Comparison of ENCODE assay signal across 2 cellular contexts in the genomic region with DNA sequence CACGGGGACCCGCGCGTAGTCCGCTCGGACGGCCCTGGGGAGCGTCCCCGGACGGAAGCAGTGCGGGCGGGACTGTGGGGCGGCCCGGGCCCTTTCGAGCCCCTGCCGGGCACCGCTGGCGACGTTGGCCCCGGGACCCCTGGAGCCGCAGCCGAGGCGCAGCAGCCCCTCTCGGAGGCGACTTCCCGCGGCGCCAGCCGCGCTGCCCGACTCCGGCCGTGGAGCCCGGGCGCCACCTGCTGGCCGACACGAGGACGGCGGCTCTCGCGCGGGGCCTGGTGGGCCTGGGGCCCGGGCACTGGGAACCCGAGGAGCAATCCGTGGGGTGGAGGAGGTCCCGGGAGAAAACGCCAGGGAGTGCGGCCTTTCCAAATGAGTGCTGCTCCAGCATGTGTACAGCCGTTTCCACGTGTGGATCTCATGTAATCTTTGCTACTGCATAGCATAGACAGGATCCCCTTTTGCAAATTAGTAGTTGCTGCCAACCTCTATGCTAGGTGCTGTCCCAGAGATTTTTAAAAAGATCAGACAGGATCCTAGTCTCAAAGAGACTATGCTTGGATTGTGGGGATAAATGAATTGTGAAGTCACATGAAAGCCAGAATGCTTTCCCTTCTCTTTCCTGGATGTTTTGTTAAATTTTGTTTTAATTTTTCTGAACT.
A peak's percentile ranks its signal among the peaks of the same experiment; 100 is the strongest.
TF ChIP-seq lines count a peak whose summit lies in the region.

No MANE protein-coding gene starts in this region.

TF ChIP-seq in HEK293, 187 proteins besides CTCF, POLR2A, EP300 and RAD21 (continued from another document):
- TF ChIP-seq IKZF3 (tag by site-specific recombination; IDR thresholded peaks at IDR 0.05) (peak; percentile 51; the same call in 1 of the 2 replicates), GLIS1 (tag by site-specific recombination; IDR thresholded peaks at IDR 0.05) (peak; percentile 19; the same call in 1 of the 2 replicates), ZNF707 (tag by site-specific recombination; IDR thresholded peaks at IDR 0.05) (no peak), HOXC10 (CRISPR knock-in tag; IDR thresholded peaks at IDR 0.05) (no peak), KLF10 (tag by site-specific recombination; IDR thresholded peaks at IDR 0.05) (no peak), KLF7 (tag by site-specific recombination; IDR thresholded peaks at IDR 0.05; ENCODE audit: borderline replicate concordance) (no peak), ZNF654 (tag by site-specific recombination; IDR thresholded peaks at IDR 0.05; ENCODE audit: low read depth) (peak; percentile 20), ZNF544 (tag by site-specific recombination; IDR thresholded peaks at IDR 0.05) (no peak), ZNF48 (tag by site-specific recombination; IDR thresholded peaks at IDR 0.05) (no peak), MEIS1 (CRISPR knock-in tag; IDR thresholded peaks at IDR 0.05; ENCODE audit: borderline replicate concordance) (peak; percentile 3; the same call in 1 of the 2 replicates), ZXDB (tag by site-specific recombination; IDR thresholded peaks at IDR 0.05) (no peak), ZNF16 (tag by site-specific recombination; IDR thresholded peaks at IDR 0.05; ENCODE audit: low read depth) (no peak), ZBTB20 (tag by site-specific recombination; IDR thresholded peaks at IDR 0.05) (peak; percentile 44), REPIN1 (tag by site-specific recombination; IDR thresholded peaks at IDR 0.05; ENCODE audit: low read depth) (no peak), ZBTB8A (tag by site-specific recombination; IDR thresholded peaks at IDR 0.05) (peak; percentile 8; the same call in 1 of the 2 replicates), ZSCAN30 (tag by site-specific recombination; IDR thresholded peaks at IDR 0.05) (peak; percentile 74), ZNF133 (tag by site-specific recombination; IDR thresholded peaks at IDR 0.05) (no peak), RBAK (tag by site-specific recombination; IDR thresholded peaks at IDR 0.05) (no peak), SALL2 (tag by site-specific recombination; IDR thresholded peaks at IDR 0.05; ENCODE audit: borderline replicate concordance) (no peak), ZNF561 (tag by site-specific recombination; IDR thresholded peaks at IDR 0.05; ENCODE audit: borderline replicate concordance) (0 out of 2 replicates have a peak, but pooled peaks have one; percentile 49)
- TF ChIP-seq, protein P1, sequence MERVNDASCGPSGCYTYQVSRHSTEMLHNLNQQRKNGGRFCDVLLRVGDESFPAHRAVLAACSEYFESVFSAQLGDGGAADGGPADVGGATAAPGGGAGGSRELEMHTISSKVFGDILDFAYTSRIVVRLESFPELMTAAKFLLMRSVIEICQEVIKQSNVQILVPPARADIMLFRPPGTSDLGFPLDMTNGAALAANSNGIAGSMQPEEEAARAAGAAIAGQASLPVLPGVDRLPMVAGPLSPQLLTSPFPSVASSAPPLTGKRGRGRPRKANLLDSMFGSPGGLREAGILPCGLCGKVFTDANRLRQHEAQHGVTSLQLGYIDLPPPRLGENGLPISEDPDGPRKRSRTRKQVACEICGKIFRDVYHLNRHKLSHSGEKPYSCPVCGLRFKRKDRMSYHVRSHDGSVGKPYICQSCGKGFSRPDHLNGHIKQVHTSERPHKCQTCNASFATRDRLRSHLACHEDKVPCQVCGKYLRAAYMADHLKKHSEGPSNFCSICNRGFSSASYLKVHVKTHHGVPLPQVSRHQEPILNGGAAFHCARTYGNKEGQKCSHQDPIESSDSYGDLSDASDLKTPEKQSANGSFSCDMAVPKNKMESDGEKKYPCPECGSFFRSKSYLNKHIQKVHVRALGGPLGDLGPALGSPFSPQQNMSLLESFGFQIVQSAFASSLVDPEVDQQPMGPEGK (tag by site-specific recombination; IDR thresholded peaks at IDR 0.05) = no peak
- TF ChIP-seq, protein P2, sequence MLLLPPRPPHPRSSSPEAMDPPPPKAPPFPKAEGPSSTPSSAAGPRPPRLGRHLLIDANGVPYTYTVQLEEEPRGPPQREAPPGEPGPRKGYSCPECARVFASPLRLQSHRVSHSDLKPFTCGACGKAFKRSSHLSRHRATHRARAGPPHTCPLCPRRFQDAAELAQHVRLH (tag by site-specific recombination; IDR thresholded peaks at IDR 0.05) = no peak

TF ChIP-seq in HepG2, 621 proteins besides CTCF, POLR2A, EP300 and RAD21 (continued from another document and continues in another):
- TF ChIP-seq TAF15 (IDR thresholded peaks at IDR 0.05; ENCODE audit: low read depth, low read length, poor library complexity, severe bottlenecking) (no peak), ZNF292 (CRISPR knock-in tag; IDR thresholded peaks at IDR 0.05; ENCODE audit: borderline replicate concordance, low read depth) (no peak), ZNF530 (CRISPR knock-in tag; IDR thresholded peaks at IDR 0.05; ENCODE audit: low read depth) (no peak), ZNF367 (CRISPR knock-in tag; IDR thresholded peaks at IDR 0.05; ENCODE audit: borderline replicate concordance) (no peak; the same call in 1 of the 2 replicates), ZNF572 (CRISPR knock-in tag; IDR thresholded peaks at IDR 0.05) (no peak), STAT5B (CRISPR knock-in tag; IDR thresholded peaks at IDR 0.05) (no peak), ISL2 (CRISPR knock-in tag; IDR thresholded peaks at IDR 0.05) (no peak), THYN1 (CRISPR knock-in tag; IDR thresholded peaks at IDR 0.05; ENCODE audit: borderline replicate concordance, low read depth) (no peak), LCORL (IDR thresholded peaks at IDR 0.05) (no peak), LCORL (CRISPR knock-in tag; IDR thresholded peaks at IDR 0.05) (no peak; the same call in 1 of the 2 replicates), ZNF670 (CRISPR knock-in tag; IDR thresholded peaks at IDR 0.05; ENCODE audit: borderline replicate concordance) (no peak; the same call in 1 of the 2 replicates), PLRG1 (conservative IDR thresholded peaks at IDR 0.05) (no peak), ELF3 (CRISPR knock-in tag; IDR thresholded peaks at IDR 0.05) (peak; percentile 51; the same call in 1 of the 2 replicates), ADNP (CRISPR knock-in tag; IDR thresholded peaks at IDR 0.05) (no peak), RXRB (CRISPR knock-in tag; IDR thresholded peaks at IDR 0.05; ENCODE audit: borderline replicate concordance) (no peak), MTA3 (CRISPR knock-in tag; IDR thresholded peaks at IDR 0.05) (no peak), RFX3 (CRISPR knock-in tag; IDR thresholded peaks at IDR 0.05) (no peak), TOE1 (CRISPR knock-in tag; IDR thresholded peaks at IDR 0.05) (0 out of 2 replicates have a peak, but pooled peaks have one; percentile 34), ZNF264 (CRISPR knock-in tag; IDR thresholded peaks at IDR 0.05) (no peak), ERF (CRISPR knock-in tag; IDR thresholded peaks at IDR 0.05) (no peak), FOXO1 (CRISPR knock-in tag; IDR thresholded peaks at IDR 0.05) (peak; percentile 50), ATAD3A (CRISPR knock-in tag; IDR thresholded peaks at IDR 0.05) (no peak), ZSCAN31 (CRISPR knock-in tag; IDR thresholded peaks at IDR 0.05; ENCODE audit: low read depth) (0 out of 2 replicates have a peak, but pooled peaks have one; percentile 48), NR2F2 (IDR thresholded peaks at IDR 0.05; ENCODE audit: borderline replicate concordance, low read depth) (peak; percentile 12; the same call in 1 of the 2 replicates), ZNF768 (CRISPR knock-in tag; IDR thresholded peaks at IDR 0.05) (peak; percentile 44; the same call in 1 of the 2 replicates), GZF1 (CRISPR knock-in tag; IDR thresholded peaks at IDR 0.05) (no peak), MTF2 (CRISPR knock-in tag; IDR thresholded peaks at IDR 0.05; ENCODE audit: borderline replicate concordance) (no peak), SUZ12 (IDR thresholded peaks at IDR 0.05; ENCODE audit: low read depth, low read length) (no peak), BRCA1 (CRISPR knock-in tag; IDR thresholded peaks at IDR 0.05) (no peak), PCBP2 (optimal IDR thresholded peaks at IDR 0.05; ENCODE audit: low read depth, low read length, poor library complexity, severe bottlenecking) (no peak)
- TF ChIP-seq, protein P3, sequence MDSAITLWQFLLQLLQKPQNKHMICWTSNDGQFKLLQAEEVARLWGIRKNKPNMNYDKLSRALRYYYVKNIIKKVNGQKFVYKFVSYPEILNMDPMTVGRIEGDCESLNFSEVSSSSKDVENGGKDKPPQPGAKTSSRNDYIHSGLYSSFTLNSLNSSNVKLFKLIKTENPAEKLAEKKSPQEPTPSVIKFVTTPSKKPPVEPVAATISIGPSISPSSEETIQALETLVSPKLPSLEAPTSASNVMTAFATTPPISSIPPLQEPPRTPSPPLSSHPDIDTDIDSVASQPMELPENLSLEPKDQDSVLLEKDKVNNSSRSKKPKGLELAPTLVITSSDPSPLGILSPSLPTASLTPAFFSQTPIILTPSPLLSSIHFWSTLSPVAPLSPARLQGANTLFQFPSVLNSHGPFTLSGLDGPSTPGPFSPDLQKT (CRISPR knock-in tag; IDR thresholded peaks at IDR 0.05; ENCODE audit: borderline replicate concordance) = no peak
- TF ChIP-seq, protein P4, sequence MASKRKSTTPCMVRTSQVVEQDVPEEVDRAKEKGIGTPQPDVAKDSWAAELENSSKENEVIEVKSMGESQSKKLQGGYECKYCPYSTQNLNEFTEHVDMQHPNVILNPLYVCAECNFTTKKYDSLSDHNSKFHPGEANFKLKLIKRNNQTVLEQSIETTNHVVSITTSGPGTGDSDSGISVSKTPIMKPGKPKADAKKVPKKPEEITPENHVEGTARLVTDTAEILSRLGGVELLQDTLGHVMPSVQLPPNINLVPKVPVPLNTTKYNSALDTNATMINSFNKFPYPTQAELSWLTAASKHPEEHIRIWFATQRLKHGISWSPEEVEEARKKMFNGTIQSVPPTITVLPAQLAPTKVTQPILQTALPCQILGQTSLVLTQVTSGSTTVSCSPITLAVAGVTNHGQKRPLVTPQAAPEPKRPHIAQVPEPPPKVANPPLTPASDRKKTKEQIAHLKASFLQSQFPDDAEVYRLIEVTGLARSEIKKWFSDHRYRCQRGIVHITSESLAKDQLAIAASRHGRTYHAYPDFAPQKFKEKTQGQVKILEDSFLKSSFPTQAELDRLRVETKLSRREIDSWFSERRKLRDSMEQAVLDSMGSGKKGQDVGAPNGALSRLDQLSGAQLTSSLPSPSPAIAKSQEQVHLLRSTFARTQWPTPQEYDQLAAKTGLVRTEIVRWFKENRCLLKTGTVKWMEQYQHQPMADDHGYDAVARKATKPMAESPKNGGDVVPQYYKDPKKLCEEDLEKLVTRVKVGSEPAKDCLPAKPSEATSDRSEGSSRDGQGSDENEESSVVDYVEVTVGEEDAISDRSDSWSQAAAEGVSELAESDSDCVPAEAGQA (IDR thresholded peaks at IDR 0.05; ENCODE audit: low read depth) = no peak
- TF ChIP-seq, protein P4 (CRISPR knock-in tag; IDR thresholded peaks at IDR 0.05; ENCODE audit: borderline replicate concordance) = no peak
- TF ChIP-seq, protein P5, sequence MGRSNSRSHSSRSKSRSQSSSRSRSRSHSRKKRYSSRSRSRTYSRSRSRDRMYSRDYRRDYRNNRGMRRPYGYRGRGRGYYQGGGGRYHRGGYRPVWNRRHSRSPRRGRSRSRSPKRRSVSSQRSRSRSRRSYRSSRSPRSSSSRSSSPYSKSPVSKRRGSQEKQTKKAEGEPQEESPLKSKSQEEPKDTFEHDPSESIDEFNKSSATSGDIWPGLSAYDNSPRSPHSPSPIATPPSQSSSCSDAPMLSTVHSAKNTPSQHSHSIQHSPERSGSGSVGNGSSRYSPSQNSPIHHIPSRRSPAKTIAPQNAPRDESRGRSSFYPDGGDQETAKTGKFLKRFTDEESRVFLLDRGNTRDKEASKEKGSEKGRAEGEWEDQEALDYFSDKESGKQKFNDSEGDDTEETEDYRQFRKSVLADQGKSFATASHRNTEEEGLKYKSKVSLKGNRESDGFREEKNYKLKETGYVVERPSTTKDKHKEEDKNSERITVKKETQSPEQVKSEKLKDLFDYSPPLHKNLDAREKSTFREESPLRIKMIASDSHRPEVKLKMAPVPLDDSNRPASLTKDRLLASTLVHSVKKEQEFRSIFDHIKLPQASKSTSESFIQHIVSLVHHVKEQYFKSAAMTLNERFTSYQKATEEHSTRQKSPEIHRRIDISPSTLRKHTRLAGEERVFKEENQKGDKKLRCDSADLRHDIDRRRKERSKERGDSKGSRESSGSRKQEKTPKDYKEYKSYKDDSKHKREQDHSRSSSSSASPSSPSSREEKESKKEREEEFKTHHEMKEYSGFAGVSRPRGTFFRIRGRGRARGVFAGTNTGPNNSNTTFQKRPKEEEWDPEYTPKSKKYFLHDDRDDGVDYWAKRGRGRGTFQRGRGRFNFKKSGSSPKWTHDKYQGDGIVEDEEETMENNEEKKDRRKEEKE (IDR thresholded peaks at IDR 0.05) = no peak
- TF ChIP-seq, protein P6, sequence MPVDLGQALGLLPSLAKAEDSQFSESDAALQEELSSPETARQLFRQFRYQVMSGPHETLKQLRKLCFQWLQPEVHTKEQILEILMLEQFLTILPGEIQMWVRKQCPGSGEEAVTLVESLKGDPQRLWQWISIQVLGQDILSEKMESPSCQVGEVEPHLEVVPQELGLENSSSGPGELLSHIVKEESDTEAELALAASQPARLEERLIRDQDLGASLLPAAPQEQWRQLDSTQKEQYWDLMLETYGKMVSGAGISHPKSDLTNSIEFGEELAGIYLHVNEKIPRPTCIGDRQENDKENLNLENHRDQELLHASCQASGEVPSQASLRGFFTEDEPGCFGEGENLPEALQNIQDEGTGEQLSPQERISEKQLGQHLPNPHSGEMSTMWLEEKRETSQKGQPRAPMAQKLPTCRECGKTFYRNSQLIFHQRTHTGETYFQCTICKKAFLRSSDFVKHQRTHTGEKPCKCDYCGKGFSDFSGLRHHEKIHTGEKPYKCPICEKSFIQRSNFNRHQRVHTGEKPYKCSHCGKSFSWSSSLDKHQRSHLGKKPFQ (CRISPR knock-in tag; IDR thresholded peaks at IDR 0.05; ENCODE audit: insufficient replicate concordance) = no peak
